ENCODE assay signal across 10 cellular contexts in the genomic region with DNA sequence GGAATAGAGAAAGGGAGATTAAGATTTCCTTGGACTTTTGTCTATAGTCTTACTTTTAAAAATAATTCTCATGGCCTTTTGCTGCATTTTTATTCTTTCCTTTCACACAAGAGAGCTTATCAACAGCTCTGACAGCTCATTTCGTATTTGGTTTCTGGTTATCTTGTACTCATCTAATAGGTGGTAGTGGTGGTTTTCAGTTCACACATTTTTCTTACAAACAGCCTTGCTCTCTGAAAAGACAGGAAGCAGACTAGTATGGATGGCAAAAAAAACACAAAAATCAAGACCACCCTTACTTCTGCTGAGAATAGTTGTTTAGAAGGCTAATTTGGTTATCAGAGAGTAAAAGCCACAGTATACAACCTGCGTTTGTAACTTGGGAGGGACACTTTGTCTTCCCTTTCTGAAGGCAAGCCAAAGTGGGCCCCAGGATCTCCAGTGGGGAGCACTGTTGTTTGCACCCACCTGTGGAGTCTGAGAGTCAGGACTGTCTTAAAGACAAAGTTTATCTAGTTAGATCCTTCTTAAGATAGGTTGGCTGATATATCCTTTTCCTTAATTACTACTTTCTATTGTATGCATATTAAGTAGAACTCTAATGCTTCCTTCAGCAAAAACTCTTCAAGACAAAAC.
DNase-seq lines count a peak whose midpoint lies in the region; ATAC-seq and TF ChIP-seq lines count a peak whose summit lies in the region.
"Had no signal": no experiment of that assay in that cellular context is flagged by ENCODE, and none has a peak within 500 bp of the region (broad histone marks: within the 10 kb centered on the region; RNA-seq: fewer than 3 reads in every experiment).

No MANE protein-coding gene starts in this region.

- H3K4me3 ChIP-seq in spleen (no peak overlapping the region), psoas muscle (no peak overlapping the region), A673 (ENCODE audit: low read depth, low read length, poor library complexity, severe bottlenecking) (no peak overlapping the region)
- H3K4me3 ChIP-seq: gastrocnemius medialis had no signal

- H3K4me1 ChIP-seq in spleen (peaks cover 55 to 100% (median 84%) of the 10 kb centered on the region in 6 donors), psoas muscle (peaks cover 13% of the 10 kb centered on the region), A673 (ENCODE audit: insufficient read depth, low read length, poor library complexity, severe bottlenecking) (peaks cover 30% of the 10 kb centered on the region)

- H3K36me3 Mint-ChIP-seq in WTC11: no peaks in the 10 kb centered on the region

- peak; percentile 73 for ATAC-seq in GM19043 (IDR thresholded peaks at IDR 0.05; ENCODE audit: low read depth, unreplicated experiment)
- peak; percentile 54 for ATAC-seq in HG02759 (IDR thresholded peaks at IDR 0.05; ENCODE audit: unreplicated experiment)
- ATAC-seq in WTC11: no peak
- ATAC-seq in psoas muscle: no peak
- ATAC-seq: gastrocnemius medialis had no signal

- H3K27me3 ChIP-seq in spleen (replicated peaks in 1 of 7): no peaks in the 10 kb centered on the region
- H3K27me3 ChIP-seq in psoas muscle (ENCODE audit: insufficient read depth in 3 of 3, low read length in 2 of 3): no peaks in the 10 kb centered on the region
- H3K27me3 ChIP-seq in A673 (replicated peaks; ENCODE audit: insufficient read depth, low read depth, low read length, poor library complexity): no peaks in the 10 kb centered on the region
- H3K27me3 ChIP-seq: gastrocnemius medialis had no signal

- H3K9me3 ChIP-seq in spleen: no peaks in the 10 kb centered on the region
- H3K9me3 ChIP-seq in psoas muscle: no peaks in the 10 kb centered on the region
- H3K9me3 ChIP-seq in A673 (ENCODE audit: low read depth, low read length, poor library complexity, severe bottlenecking): no peaks in the 10 kb centered on the region
- H3K9me3 ChIP-seq: gastrocnemius medialis had no signal

- POLR2A ChIA-PET in WTC11 (lab: Charles Lee): no interaction called here
- POLR2A ChIA-PET in A673 (lab: Charles Lee; ENCODE audit: low non-redundant PET): no interaction called here

- TF ChIP-seq CTCF in WTC11 (IDR thresholded peaks at IDR 0.05): no peak
- TF ChIP-seq CTCF in spleen (IDR thresholded peaks at IDR 0.05 in 8 of 11, conservative IDR thresholded peaks at IDR 0.05 in 3 of 11): no peak
- TF ChIP-seq CTCF in psoas muscle (IDR thresholded peaks at IDR 0.05): no peak
- TF ChIP-seq CTCF in A673 (conservative IDR thresholded peaks at IDR 0.05; ENCODE audit: low read depth, low read length): no peak

- WGBS in spleen, 5 donors: 18 to 37% (median 27%) methylated on average over 2 of the region's 2 CpGs
- WGBS in psoas muscle, 3 donors: 80 to 91% (median 84%) methylated on average over 2 of the region's 2 CpGs

- peak overlapping the region; percentile 49 for H3K27ac Mint-ChIP-seq in WTC11

- peaks cover 59% of the 10 kb centered on the region for H3K4me1 Mint-ChIP-seq in WTC11

- CTCF ChIA-PET in WTC11 (lab: Charles Lee) (no interaction called here), A673 (lab: Charles Lee) (no interaction called here)

- intact Hi-C loops in spleen (cut with DNase I; ENCODE audit: low total_unique reads): no loop called here
- intact Hi-C loops in psoas muscle (cut with DNase I): no loop called here
- intact Hi-C loops in A673 (cut with micrococcal nuclease; ENCODE audit: unreplicated experiment): no loop called here

- no TSS peak for BruUV-seq in A673 (replicated peaks; lab: Mats Ljungman, UMichigan)

- DNase-seq in WTC11 (ENCODE audit: low spot score) (no peak), spleen (no peak), psoas muscle (no peak), NCI-H82 treated with DMSO at 0.1 percent for 48 hours (lab: John Stamatoyannopoulos, UW; ENCODE audit: unreplicated experiment) (no peak), A673 (ENCODE audit: low spot score) (no peak), OCI-M1 (lab: John Stamatoyannopoulos, UW) (no peak)
- DNase-seq: anterior cingulate cortex, gastrocnemius medialis had no signal

- TF ChIP-seq POLR2A in spleen (IDR thresholded peaks at IDR 0.05): no peak

- H3K9me3 Mint-ChIP-seq in WTC11: no peaks in the 10 kb centered on the region

- H3K36me3 ChIP-seq in spleen (peaks cover 0 to 13% (median 0%) of the 10 kb centered on the region in 6 donors), psoas muscle (ENCODE audit: insufficient read depth in 1 of 2, low read depth in 1 of 2) (no peaks in the 10 kb centered on the region), A673 (ENCODE audit: insufficient read depth, low read length, poor library complexity, severe bottlenecking) (no peaks in the 10 kb centered on the region)
- H3K36me3 ChIP-seq: gastrocnemius medialis had no signal

- H3K27ac ChIP-seq in spleen: peak overlapping the region; percentile 28 to 85 (median 70)
- H3K27ac ChIP-seq in psoas muscle: no peak overlapping the region
- no peak overlapping the region for H3K27ac ChIP-seq in A673 (ENCODE audit: low read depth, low read length, poor library complexity, severe bottlenecking)
- H3K27ac ChIP-seq: gastrocnemius medialis had no signal

- no peak overlapping the region for H3K4me3 Mint-ChIP-seq in WTC11

- no peaks in the 10 kb centered on the region for H3K27me3 Mint-ChIP-seq in WTC11 (ENCODE audit: low read depth)

TF ChIP-seq in WTC11, 78 proteins besides CTCF, POLR2A, EP300 and RAD21 (continues in another document):
- TF ChIP-seq NFE2L1 (CRISPR knock-in tag; IDR thresholded peaks at IDR 0.05) (no peak), FOXP1 (CRISPR knock-in tag; IDR thresholded peaks at IDR 0.05; ENCODE audit: borderline replicate concordance) (no peak), OVOL2 (CRISPR knock-in tag; IDR thresholded peaks at IDR 0.05; ENCODE audit: borderline replicate concordance) (no peak), JAZF1 (CRISPR knock-in tag; IDR thresholded peaks at IDR 0.05) (no peak), FOXK1 (CRISPR knock-in tag; IDR thresholded peaks at IDR 0.05) (no peak)
- TF ChIP-seq, protein P1, sequence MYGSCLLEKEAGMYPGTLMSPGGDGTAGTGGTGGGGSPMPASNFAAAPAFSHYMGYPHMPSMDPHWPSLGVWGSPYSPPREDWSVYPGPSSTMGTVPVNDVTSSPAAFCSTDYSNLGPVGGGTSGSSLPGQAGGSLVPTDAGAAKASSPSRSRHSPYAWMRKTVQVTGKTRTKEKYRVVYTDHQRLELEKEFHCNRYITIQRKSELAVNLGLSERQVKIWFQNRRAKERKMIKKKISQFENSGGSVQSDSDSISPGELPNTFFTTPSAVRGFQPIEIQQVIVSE (CRISPR knock-in tag; IDR thresholded peaks at IDR 0.05; ENCODE audit: borderline replicate concordance): no peak
- TF ChIP-seq, protein P2, sequence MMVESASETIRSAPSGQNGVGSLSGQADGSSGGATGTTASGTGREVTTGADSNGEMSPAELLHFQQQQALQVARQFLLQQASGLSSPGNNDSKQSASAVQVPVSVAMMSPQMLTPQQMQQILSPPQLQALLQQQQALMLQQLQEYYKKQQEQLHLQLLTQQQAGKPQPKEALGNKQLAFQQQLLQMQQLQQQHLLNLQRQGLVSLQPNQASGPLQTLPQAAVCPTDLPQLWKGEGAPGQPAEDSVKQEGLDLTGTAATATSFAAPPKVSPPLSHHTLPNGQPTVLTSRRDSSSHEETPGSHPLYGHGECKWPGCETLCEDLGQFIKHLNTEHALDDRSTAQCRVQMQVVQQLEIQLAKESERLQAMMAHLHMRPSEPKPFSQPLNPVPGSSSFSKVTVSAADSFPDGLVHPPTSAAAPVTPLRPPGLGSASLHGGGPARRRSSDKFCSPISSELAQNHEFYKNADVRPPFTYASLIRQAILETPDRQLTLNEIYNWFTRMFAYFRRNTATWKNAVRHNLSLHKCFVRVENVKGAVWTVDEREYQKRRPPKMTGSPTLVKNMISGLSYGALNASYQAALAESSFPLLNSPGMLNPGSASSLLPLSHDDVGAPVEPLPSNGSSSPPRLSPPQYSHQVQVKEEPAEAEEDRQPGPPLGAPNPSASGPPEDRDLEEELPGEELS (CRISPR knock-in tag; IDR thresholded peaks at IDR 0.05): no peak
- TF ChIP-seq, protein P3, sequence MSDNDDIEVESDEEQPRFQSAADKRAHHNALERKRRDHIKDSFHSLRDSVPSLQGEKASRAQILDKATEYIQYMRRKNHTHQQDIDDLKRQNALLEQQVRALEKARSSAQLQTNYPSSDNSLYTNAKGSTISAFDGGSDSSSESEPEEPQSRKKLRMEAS (CRISPR knock-in tag; IDR thresholded peaks at IDR 0.05): no peak
- TF ChIP-seq, protein P4, sequence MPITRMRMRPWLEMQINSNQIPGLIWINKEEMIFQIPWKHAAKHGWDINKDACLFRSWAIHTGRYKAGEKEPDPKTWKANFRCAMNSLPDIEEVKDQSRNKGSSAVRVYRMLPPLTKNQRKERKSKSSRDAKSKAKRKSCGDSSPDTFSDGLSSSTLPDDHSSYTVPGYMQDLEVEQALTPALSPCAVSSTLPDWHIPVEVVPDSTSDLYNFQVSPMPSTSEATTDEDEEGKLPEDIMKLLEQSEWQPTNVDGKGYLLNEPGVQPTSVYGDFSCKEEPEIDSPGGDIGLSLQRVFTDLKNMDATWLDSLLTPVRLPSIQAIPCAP (CRISPR knock-in tag; IDR thresholded peaks at IDR 0.05): no peak
- TF ChIP-seq, protein P5, sequence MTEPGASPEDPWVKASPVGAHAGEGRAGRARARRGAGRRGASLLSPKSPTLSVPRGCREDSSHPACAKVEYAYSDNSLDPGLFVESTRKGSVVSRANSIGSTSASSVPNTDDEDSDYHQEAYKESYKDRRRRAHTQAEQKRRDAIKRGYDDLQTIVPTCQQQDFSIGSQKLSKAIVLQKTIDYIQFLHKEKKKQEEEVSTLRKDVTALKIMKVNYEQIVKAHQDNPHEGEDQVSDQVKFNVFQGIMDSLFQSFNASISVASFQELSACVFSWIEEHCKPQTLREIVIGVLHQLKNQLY (CRISPR knock-in tag; IDR thresholded peaks at IDR 0.05): no peak
- TF ChIP-seq, protein P6, sequence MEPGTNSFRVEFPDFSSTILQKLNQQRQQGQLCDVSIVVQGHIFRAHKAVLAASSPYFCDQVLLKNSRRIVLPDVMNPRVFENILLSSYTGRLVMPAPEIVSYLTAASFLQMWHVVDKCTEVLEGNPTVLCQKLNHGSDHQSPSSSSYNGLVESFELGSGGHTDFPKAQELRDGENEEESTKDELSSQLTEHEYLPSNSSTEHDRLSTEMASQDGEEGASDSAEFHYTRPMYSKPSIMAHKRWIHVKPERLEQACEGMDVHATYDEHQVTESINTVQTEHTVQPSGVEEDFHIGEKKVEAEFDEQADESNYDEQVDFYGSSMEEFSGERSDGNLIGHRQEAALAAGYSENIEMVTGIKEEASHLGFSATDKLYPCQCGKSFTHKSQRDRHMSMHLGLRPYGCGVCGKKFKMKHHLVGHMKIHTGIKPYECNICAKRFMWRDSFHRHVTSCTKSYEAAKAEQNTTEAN (CRISPR knock-in tag; IDR thresholded peaks at IDR 0.05): no peak

Comparison
In these comparisons a context has a peak if more than half of its experiments do, and no peak if none do; other contexts are left out.
1. ATAC-seq: peak in GM19043 (single experiment) and HG02759 (single experiment); none in WTC11 (single experiment) and psoas muscle (0 of 4).
2. H3K27ac ChIP-seq: peak in spleen (8 of 8); none in psoas muscle (single experiment) and A673 (single experiment).